In the genomic region with DNA sequence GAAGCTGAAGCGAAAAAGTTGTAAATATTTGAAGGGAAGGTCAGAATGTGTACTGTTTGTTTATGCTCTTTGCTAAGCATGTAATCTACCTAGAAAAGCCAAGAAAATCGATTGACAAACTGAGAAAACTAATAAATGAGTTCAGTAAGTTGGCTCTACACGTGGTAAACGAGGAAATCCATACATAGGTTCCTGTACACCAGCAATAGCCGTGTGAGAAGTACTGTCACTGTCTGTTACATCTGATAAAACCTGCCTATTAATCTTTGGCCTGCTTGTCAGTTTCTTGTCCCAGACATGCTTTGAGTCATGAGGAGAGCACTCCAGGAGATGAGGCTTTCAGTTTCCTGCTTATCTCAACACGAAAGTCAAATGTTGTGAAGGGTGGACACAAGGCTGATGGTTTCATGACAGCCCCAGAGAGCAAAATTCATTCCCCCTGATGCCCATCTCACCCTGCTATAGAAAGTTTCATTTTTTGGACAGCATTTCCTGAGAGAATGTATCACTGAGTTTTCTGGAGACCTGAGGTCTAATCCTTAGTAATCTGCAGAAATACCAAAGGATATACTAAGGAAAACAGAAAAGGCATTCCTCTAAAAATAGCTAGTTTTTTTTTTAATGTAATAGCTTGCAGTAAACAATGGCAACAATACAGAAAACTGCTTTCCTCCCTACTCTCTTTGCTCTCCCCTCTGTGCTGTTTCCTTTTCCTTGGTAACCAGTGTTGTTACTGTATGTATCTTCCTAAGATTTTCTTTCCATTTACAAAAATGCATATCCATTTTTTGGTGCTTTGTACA, we compare ENCODE assay signal across 1 cellular context.
TF ChIP-seq lines count a peak whose summit lies in the region.

No MANE protein-coding gene starts in this region.

TF ChIP-seq in K562, 482 proteins besides CTCF, POLR2A, EP300 and RAD21 (continued from another document):
- TF ChIP-seq CREB3L1 (IDR thresholded peaks at IDR 0.05; ENCODE audit: borderline replicate concordance, low read depth) (peak; percentile 45; the same call in 1 of the 2 replicates), ZNF76 (CRISPR knock-in tag; IDR thresholded peaks at IDR 0.05; ENCODE audit: borderline replicate concordance) (no peak), PKNOX1 (IDR thresholded peaks at IDR 0.05) (peak; percentile 97), MYC (IDR thresholded peaks at IDR 0.05; ENCODE audit: low read depth, low read length) (peak; percentile 73), MYC (CRISPR knock-in tag; IDR thresholded peaks at IDR 0.05; ENCODE audit: borderline replicate concordance, low read depth) (no peak), JUND (IDR thresholded peaks at IDR 0.05; ENCODE audit: borderline replicate concordance, low read depth, low read length) (peak; percentile 78), JUND (tag; IDR thresholded peaks at IDR 0.05; ENCODE audit: borderline replicate concordance, low read depth, low read length) (peak; percentile 70; the same call in 1 of the 3 replicates), SMARCB1 (IDR thresholded peaks at IDR 0.05; ENCODE audit: insufficient read length, low read depth) (no peak), RNF2 (IDR thresholded peaks at IDR 0.05) (peak; percentile 70), FOXM1 (IDR thresholded peaks at IDR 0.05; ENCODE audit: low read depth) (peak; percentile 31; the same call in 1 of the 2 replicates), FOXM1 (CRISPR knock-in tag; IDR thresholded peaks at IDR 0.05; ENCODE audit: low read depth) (no peak), ARID2 (IDR thresholded peaks at IDR 0.05) (no peak), CTCFL (IDR thresholded peaks at IDR 0.05; ENCODE audit: borderline replicate concordance, insufficient read depth, low read depth, low read length, poor library complexity, severe bottlenecking) (no peak)
- TF ChIP-seq, protein P1, sequence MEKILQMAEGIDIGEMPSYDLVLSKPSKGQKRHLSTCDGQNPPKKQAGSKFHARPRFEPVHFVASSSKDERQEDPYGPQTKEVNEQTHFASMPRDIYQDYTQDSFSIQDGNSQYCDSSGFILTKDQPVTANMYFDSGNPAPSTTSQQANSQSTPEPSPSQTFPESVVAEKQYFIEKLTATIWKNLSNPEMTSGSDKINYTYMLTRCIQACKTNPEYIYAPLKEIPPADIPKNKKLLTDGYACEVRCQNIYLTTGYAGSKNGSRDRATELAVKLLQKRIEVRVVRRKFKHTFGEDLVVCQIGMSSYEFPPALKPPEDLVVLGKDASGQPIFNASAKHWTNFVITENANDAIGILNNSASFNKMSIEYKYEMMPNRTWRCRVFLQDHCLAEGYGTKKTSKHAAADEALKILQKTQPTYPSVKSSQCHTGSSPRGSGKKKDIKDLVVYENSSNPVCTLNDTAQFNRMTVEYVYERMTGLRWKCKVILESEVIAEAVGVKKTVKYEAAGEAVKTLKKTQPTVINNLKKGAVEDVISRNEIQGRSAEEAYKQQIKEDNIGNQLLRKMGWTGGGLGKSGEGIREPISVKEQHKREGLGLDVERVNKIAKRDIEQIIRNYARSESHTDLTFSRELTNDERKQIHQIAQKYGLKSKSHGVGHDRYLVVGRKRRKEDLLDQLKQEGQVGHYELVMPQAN (IDR thresholded peaks at IDR 0.05; ENCODE audit: borderline replicate concordance): peak; percentile 39; the same call in 1 of the 2 replicates
